In the genomic region with DNA sequence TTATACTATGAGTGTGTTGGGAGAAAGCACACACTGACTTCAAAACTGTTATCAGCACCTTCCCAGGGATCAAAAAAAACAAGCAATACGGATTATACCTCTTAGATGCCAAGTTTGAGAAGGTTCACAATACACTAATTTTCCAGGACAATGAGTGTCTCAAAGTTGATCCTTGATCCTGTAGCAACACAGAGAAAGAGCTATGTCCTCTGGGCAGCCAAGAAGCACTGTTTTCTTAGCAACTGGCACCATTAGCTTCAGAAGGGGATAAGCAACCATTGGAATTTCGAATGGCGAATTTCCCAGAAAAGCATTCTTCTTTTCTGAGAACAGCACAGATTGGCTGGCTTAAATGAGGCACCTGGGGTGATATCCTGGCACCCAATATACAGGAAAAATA, we compare ENCODE assay signal across 21 cellular contexts.
A peak's percentile ranks its signal among the peaks of the same experiment; 100 is the strongest.
DNase-seq lines count a peak whose midpoint lies in the region; ATAC-seq, FAIRE-seq and TF ChIP-seq lines count a peak whose summit lies in the region.
"Had no signal": no experiment of that assay in that cellular context is flagged by ENCODE, and none has a peak within 500 bp of the region (broad histone marks: within the 10 kb centered on the region; RNA-seq: fewer than 3 reads in every experiment).

No MANE protein-coding gene starts in this region.

- H3K27ac ChIP-seq in A549 (no peak overlapping the region), foreskin keratinocyte (no peak overlapping the region)
- H3K27ac ChIP-seq: HL-60, Peyer's patch had no signal

- no peak overlapping the region for H3K27ac Mint-ChIP-seq in T-cell
- no peak overlapping the region for H3K27ac Mint-ChIP-seq in activated naive CD4-positive, alpha-beta T cell treated with anti-CD3 and anti-CD28 coated beads, Interleukin-2, amount 10 ng/mL, durations not matched to agents 7 days and 5 days
- H3K27ac Mint-ChIP-seq: H9 had no signal

- CTCF ChIA-PET in A549 (lab: Yijun Ruan, JAX): no interaction called here
- CTCF ChIA-PET in T-cell (lab: Charles Lee): no interaction called here
- CTCF ChIA-PET in activated naive CD4-positive, alpha-beta T cell treated with anti-CD3 and anti-CD28 coated beads, Interleukin-2, amount 10 ng/mL, durations not matched to agents 7 days and 5 days (lab: Charles Lee): no interaction called here

- no peak overlapping the region for H3K4me3 Mint-ChIP-seq in T-cell
- no peak overlapping the region for H3K4me3 Mint-ChIP-seq in activated naive CD4-positive, alpha-beta T cell treated with anti-CD3 and anti-CD28 coated beads, Interleukin-2, amount 10 ng/mL, durations not matched to agents 7 days and 5 days
- H3K4me3 Mint-ChIP-seq: H9 had no signal

- no peak for TF ChIP-seq EP300 in A549 (IDR thresholded peaks at IDR 0.05)

- TF ChIP-seq POLR2A in A549 (IDR thresholded peaks at IDR 0.05; ENCODE audit: low read length): no peak

- WGBS in A549 (ENCODE audit: missing lambda C conversion rate): 0% methylated on average over 3 of the region's 3 CpGs

- no peaks in the 10 kb centered on the region for H3K4me1 Mint-ChIP-seq in T-cell
- H3K4me1 Mint-ChIP-seq in activated naive CD4-positive, alpha-beta T cell treated with anti-CD3 and anti-CD28 coated beads, Interleukin-2, amount 10 ng/mL, durations not matched to agents 7 days and 5 days: no peaks in the 10 kb centered on the region

- DNase-seq in A549 (ENCODE audit: low read depth in 1 of 2, low spot score in 1 of 2): no peak
- DNase-seq in MG63: peak; percentile 55
- DNase-seq in hippocampal formation (lab: John Stamatoyannopoulos, UW): peak; percentile 4 to 38
- DNase-seq in putamen (ENCODE audit: low spot score): peak; percentile 15
- no peak for DNase-seq in foreskin keratinocyte
- DNase-seq in T-cell: no peak
- DNase-seq in activated naive CD4-positive, alpha-beta T cell treated with anti-CD3 and anti-CD28 coated beads, Interleukin-2, amount 10 ng/mL, durations not matched to agents 7 days and 5 days: no peak
- DNase-seq: BE2C; DMS79; H9; NCI-H1105; NCI-H2029 treated with DMSO at 0.1 percent for 48 hours; NCI-H226; NCI-H510A treated with DMSO at 0.1 percent for 48 hours; NCI-H774; NK-92 treated with Interleukin-12 subunit alpha and Interleukin-12 subunit beta, amount 100 ng/mL, for 24 hours; Peyer's patch had no signal

- H3K36me3 Mint-ChIP-seq in T-cell: no peaks in the 10 kb centered on the region
- H3K36me3 Mint-ChIP-seq in activated naive CD4-positive, alpha-beta T cell treated with anti-CD3 and anti-CD28 coated beads, Interleukin-2, amount 10 ng/mL, durations not matched to agents 7 days and 5 days: no peaks in the 10 kb centered on the region

- no peak for ATAC-seq in A549
- ATAC-seq in foreskin keratinocyte: no peak
- ATAC-seq in T-cell (replicated peaks in 1 of 4): no peak
- ATAC-seq: HepG2, K562, SK-N-SH treated with all-trans-retinoic acid at 6 μM for 48 hours had no signal

- POLR2A ChIA-PET in A549 (lab: Yijun Ruan, JAX) (no interaction called here), T-cell (lab: Charles Lee) (no interaction called here)

- H3K9me3 ChIP-seq in A549 (no peaks in the 10 kb centered on the region), MG63 (no peaks in the 10 kb centered on the region)
- H3K9me3 ChIP-seq: BE2C, Peyer's patch had no signal

- H3K4me3 ChIP-seq in A549: no peak overlapping the region
- H3K4me3 ChIP-seq in MG63: no peak overlapping the region
- H3K4me3 ChIP-seq: K562, Peyer's patch had no signal

- H3K4me1 ChIP-seq in A549 (no peaks in the 10 kb centered on the region), foreskin keratinocyte (no peaks in the 10 kb centered on the region)
- H3K4me1 ChIP-seq: Peyer's patch had no signal

- TF ChIP-seq RAD21 in A549 (conservative IDR thresholded peaks at IDR 0.05 in 1 of 2, IDR thresholded peaks at IDR 0.05 in 1 of 2): no peak

- H3K27me3 Mint-ChIP-seq in T-cell: peaks cover 22 to 32% of the 10 kb centered on the region in 2 donors
- H3K27me3 Mint-ChIP-seq in activated naive CD4-positive, alpha-beta T cell treated with anti-CD3 and anti-CD28 coated beads, Interleukin-2, amount 10 ng/mL, durations not matched to agents 7 days and 5 days: peaks cover 4% of the 10 kb centered on the region

- H3K4me2 ChIP-seq in A549: no peak overlapping the region

- peak; percentile 46 for FAIRE-seq in A549 (lab: Jason Lieb, UNC)
- FAIRE-seq: HepG2, K562 had no signal

- TF ChIP-seq CTCF in A549 (IDR thresholded peaks at IDR 0.05) (no peak), foreskin keratinocyte (conservative IDR thresholded peaks at IDR 0.05) (no peak)

- H3K9me3 Mint-ChIP-seq in T-cell: no peaks in the 10 kb centered on the region
- H3K9me3 Mint-ChIP-seq in activated naive CD4-positive, alpha-beta T cell treated with anti-CD3 and anti-CD28 coated beads, Interleukin-2, amount 10 ng/mL, durations not matched to agents 7 days and 5 days: no peaks in the 10 kb centered on the region
- H3K9me3 Mint-ChIP-seq: H9 had no signal

- H3K27me3 ChIP-seq in MG63: no peaks in the 10 kb centered on the region
- peaks cover 29% of the 10 kb centered on the region for H3K27me3 ChIP-seq in foreskin keratinocyte
- H3K27me3 ChIP-seq: BE2C, Peyer's patch had no signal

- H3K36me3 ChIP-seq in MG63: no peaks in the 10 kb centered on the region
- H3K36me3 ChIP-seq: BE2C, Peyer's patch had no signal

TF ChIP-seq in A549, 52 proteins besides CTCF, POLR2A, EP300 and RAD21:
- TF ChIP-seq, protein P1, sequence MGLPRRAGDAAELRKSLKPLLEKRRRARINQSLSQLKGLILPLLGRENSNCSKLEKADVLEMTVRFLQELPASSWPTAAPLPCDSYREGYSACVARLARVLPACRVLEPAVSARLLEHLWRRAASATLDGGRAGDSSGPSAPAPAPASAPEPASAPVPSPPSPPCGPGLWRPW (IDR thresholded peaks at IDR 0.05): no peak
- TF ChIP-seq CBX8 (IDR thresholded peaks at IDR 0.05) (no peak), HOXB5 (CRISPR knock-in tag; IDR thresholded peaks at IDR 0.05) (no peak), NR3C1 (IDR thresholded peaks at IDR 0.05) (no peak), NFE2L2 (conservative IDR thresholded peaks at IDR 0.05; ENCODE audit: low read length) (no peak), ESRRA (IDR thresholded peaks at IDR 0.05; ENCODE audit: borderline replicate concordance, low read length) (no peak), HEYL (CRISPR knock-in tag; IDR thresholded peaks at IDR 0.05) (no peak), JUN (IDR thresholded peaks at IDR 0.05) (no peak), KDM1A (IDR thresholded peaks at IDR 0.05; ENCODE audit: low read depth) (no peak), FOSB (CRISPR knock-in tag; IDR thresholded peaks at IDR 0.05) (no peak)
- TF ChIP-seq, protein P2, sequence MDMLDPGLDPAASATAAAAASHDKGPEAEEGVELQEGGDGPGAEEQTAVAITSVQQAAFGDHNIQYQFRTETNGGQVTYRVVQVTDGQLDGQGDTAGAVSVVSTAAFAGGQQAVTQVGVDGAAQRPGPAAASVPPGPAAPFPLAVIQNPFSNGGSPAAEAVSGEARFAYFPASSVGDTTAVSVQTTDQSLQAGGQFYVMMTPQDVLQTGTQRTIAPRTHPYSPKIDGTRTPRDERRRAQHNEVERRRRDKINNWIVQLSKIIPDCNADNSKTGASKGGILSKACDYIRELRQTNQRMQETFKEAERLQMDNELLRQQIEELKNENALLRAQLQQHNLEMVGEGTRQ (IDR thresholded peaks at IDR 0.05): no peak
- TF ChIP-seq, protein P3, sequence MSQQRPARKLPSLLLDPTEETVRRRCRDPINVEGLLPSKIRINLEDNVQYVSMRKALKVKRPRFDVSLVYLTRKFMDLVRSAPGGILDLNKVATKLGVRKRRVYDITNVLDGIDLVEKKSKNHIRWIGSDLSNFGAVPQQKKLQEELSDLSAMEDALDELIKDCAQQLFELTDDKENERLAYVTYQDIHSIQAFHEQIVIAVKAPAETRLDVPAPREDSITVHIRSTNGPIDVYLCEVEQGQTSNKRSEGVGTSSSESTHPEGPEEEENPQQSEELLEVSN (IDR thresholded peaks at IDR 0.05; ENCODE audit: borderline replicate concordance, low read depth): no peak

Comparison
In these comparisons a context has a peak if more than half of its experiments do, and no peak if none do; other contexts are left out.
1. DNase-seq: peak in MG63 (single experiment), hippocampal formation (2 of 2) and putamen (single experiment); none in A549 (0 of 2), foreskin keratinocyte (0 of 2), T-cell (0 of 34) and activated naive CD4-positive, alpha-beta T cell treated with anti-CD3 and anti-CD28 coated beads, Interleukin-2, amount 10 ng/mL, durations not matched to agents 7 days and 5 days (single experiment).